ENCODE assay signal across 8 cellular contexts in the genomic region with DNA sequence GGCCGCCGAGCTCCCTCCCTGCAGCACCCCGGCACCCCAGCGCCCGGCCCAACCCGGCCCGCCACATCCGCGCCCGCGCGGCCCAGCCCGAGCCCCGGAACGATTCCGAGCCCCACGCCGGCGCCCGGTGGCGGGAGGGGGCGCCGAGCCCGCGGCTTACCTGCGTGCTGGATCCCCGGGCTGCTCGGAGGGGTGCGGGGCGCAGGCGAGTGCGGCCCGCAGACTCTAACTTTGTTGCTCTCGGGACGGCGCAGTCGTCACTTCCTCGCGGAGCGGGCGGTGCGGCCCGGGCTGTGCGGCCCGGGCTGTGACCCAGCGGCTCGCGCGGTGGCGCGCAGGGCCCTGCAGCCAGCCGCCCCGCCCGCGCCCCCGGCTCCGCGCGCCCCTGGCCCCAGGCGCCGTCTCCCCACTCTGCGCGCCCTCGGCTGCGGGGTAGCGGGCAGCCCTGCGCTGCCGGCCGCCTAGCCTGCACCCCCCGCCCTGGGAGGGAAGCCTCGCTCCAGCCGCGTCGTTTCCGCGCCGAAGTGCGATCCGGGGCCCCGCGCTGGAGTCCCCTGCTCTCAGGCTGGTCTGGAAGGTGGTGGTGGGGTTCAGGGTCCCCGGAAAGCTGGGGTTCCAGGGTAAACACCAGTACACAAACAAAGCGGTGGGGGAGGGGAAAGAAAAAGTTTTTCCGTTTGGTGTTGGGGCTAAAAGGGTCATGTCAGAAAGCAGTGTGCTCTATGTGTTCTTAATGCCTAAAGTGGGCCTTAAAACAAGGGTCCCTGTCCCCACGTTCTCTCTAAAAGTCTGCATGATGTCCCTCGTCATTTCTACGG.
DNase-seq lines count a peak whose midpoint lies in the region; ATAC-seq, FAIRE-seq and TF ChIP-seq lines count a peak whose summit lies in the region.

No MANE protein-coding gene starts in this region.

- peak overlapping the region; percentile 95 for H3K27ac ChIP-seq in caudate nucleus (ENCODE audit: low read depth, low read length)

- peak; percentile 49 for ATAC-seq in HG03135 (IDR thresholded peaks at IDR 0.05; ENCODE audit: unreplicated experiment)

- no peak for FAIRE-seq in D721Med (lab: Jason Lieb, UNC)

- no peak for TF ChIP-seq CTCF in D721Med (IDR thresholded peaks at IDR 0.05; ENCODE audit: insufficient read depth, missing control alignments)

- DNase-seq in NCI-H2196 (lab: John Stamatoyannopoulos, UW; ENCODE audit: unreplicated experiment) (peak; percentile 34), NCI-H2196 treated with DMSO at 0.1 percent for 48 hours (lab: John Stamatoyannopoulos, UW; ENCODE audit: unreplicated experiment) (no peak), UCSD-AML1 (lab: John Stamatoyannopoulos, UW; ENCODE audit: unreplicated experiment) (peak; percentile 58), caudate nucleus (lab: John Stamatoyannopoulos, UW) (peak in 51 of 61 donors; percentile 11 to 77 (median 50)), kidney tubule cell (ENCODE audit: low spot score) (peak; percentile 55), D721Med (ENCODE audit: insufficient read length, low spot score) (no peak)
- peak; percentile 69 for DNase-seq in stimulated activated CD4-positive, alpha-beta T cell treated with anti-CD3 and anti-CD28 coated beads, Interleukin-15, amount 100 ng/mL, for 24 hours

Comparison
In these comparisons a context has a peak if more than half of its experiments do, and no peak if none do; other contexts are left out.
1. DNase-seq: peak in NCI-H2196 (single experiment), UCSD-AML1 (single experiment), caudate nucleus (51 of 61), kidney tubule cell (single experiment) and stimulated activated CD4-positive, alpha-beta T cell treated with anti-CD3 and anti-CD28 coated beads, Interleukin-15, amount 100 ng/mL, for 24 hours (single experiment); none in NCI-H2196 treated with DMSO at 0.1 percent for 48 hours (single experiment) and D721Med (single experiment).